1 cellular context compared by ENCODE assay signal in the genomic region with DNA sequence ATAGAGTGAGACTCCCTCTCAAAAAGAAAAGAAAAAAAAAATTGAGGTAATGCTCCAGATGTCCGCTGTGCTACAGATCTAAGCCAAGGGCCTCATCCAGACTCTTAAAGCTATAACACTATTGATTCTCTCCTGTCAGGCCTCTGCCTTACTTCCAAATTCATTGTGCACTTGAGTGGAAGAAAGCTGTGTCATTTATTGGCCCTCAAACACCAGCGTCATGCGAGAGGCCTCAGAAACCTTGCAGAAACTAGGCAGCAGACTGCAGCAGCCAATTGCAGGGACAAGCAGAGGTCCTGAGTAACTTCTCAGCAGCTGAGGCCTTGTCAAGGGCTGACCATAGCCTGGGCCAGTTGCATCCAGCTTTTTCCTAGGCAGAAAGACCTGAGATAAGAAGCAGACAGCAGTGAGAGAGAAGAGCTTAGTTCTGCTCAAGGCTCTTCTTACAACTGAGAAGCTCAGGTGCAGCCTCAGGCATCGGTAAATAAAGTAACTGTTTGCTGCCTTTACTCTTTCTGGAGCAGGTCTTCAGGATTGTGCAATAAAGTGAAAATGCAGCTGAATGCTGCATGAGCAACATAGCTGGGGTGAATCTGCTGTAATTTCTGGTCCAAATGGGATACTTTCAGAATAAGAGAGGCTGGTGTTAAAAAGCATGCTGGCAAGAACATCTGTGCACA.
TF ChIP-seq lines count a peak whose summit lies in the region.

No MANE protein-coding gene starts in this region.

TF ChIP-seq in K562, 482 proteins besides CTCF, POLR2A, EP300 and RAD21 (continued from another document):
- TF ChIP-seq, protein P1, sequence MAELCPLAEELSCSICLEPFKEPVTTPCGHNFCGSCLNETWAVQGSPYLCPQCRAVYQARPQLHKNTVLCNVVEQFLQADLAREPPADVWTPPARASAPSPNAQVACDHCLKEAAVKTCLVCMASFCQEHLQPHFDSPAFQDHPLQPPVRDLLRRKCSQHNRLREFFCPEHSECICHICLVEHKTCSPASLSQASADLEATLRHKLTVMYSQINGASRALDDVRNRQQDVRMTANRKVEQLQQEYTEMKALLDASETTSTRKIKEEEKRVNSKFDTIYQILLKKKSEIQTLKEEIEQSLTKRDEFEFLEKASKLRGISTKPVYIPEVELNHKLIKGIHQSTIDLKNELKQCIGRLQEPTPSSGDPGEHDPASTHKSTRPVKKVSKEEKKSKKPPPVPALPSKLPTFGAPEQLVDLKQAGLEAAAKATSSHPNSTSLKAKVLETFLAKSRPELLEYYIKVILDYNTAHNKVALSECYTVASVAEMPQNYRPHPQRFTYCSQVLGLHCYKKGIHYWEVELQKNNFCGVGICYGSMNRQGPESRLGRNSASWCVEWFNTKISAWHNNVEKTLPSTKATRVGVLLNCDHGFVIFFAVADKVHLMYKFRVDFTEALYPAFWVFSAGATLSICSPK (IDR thresholded peaks at IDR 0.05; ENCODE audit: borderline replicate concordance), result no peak
- no peak for TF ChIP-seq ZNF134 (CRISPR knock-in tag; conservative IDR thresholded peaks at IDR 0.05)
- TF ChIP-seq CEBPB (tag; IDR thresholded peaks at IDR 0.05), result peak; percentile 37; the same call in 1 of the 2 replicates
